Comparison of ENCODE assay signal across 27 cellular contexts in genomic region chr2:172949522-172949921, GRCh38.
DNase-seq lines count a peak whose midpoint lies in the region; ATAC-seq, FAIRE-seq and TF ChIP-seq lines count a peak whose summit lies in the region.
"Had no signal": no experiment of that assay in that cellular context is flagged by ENCODE, and none has a peak within 500 bp of the region (broad histone marks: within the 10 kb centered on the region; RNA-seq: fewer than 3 reads in every experiment).

No MANE protein-coding gene starts in this region.

- TF ChIP-seq POLR2A in HepG2 (IDR thresholded peaks at IDR 0.05; ENCODE audit: insufficient read depth in 1 of 2, low read depth in 2 of 2, low read length in 2 of 2) (no peak), right lobe of liver (IDR thresholded peaks at IDR 0.05) (peak; percentile 59), erythroblast (IDR thresholded peaks at IDR 0.05; ENCODE audit: low read length) (no peak)

- peaks cover 2 to 17% (median 12%) of the 10 kb centered on the region in 4 donors for H3K4me1 ChIP-seq in liver (ENCODE audit: control insufficient read depth in 4 of 4, insufficient read depth in 4 of 4, low read length in 3 of 4)
- 0 out of 2 replicates have a peak, but pooled peaks cover 9% of the 10 kb centered on the region for H3K4me1 ChIP-seq in HepG2 (ENCODE audit: insufficient read depth, low read length)
- H3K4me1 ChIP-seq in right lobe of liver, result peaks cover 0 to 33% (median 15%) of the 10 kb centered on the region in 4 donors
- H3K4me1 ChIP-seq in mucosa of descending colon (ENCODE audit: low read depth), result peaks cover 3% of the 10 kb centered on the region
- no peaks in the 10 kb centered on the region for H3K4me1 ChIP-seq in small intestine (ENCODE audit: control insufficient read depth in 2 of 2, insufficient read depth in 1 of 2, low read depth in 1 of 2, low read length in 1 of 2)
- H3K4me1 ChIP-seq: A549, BE2C had no signal

- H3K79me2 ChIP-seq in HepG2 (ENCODE audit: insufficient read depth, low read length), result no peaks in the 10 kb centered on the region

- H2AFZ ChIP-seq in HepG2 (ENCODE audit: low read length), result no peak overlapping the region

- H3K4me3 ChIP-seq in liver (ENCODE audit: low read depth in 1 of 3, low read length in 3 of 3), result no peak overlapping the region
- H3K4me3 ChIP-seq in HepG2 (replicated peaks in 1 of 3; ENCODE audit: insufficient read depth in 1 of 3, low read depth in 2 of 3, low read length in 3 of 3), result no peak overlapping the region
- no peak overlapping the region for H3K4me3 ChIP-seq in right lobe of liver
- no peak overlapping the region for H3K4me3 ChIP-seq in mucosa of descending colon
- no peak overlapping the region for H3K4me3 ChIP-seq in small intestine (ENCODE audit: low read depth in 1 of 2, low read length in 2 of 2)
- H3K4me3 ChIP-seq: A549, BLaER1, GM12878 had no signal

- CTCF ChIA-PET in HepG2 (lab: Yijun Ruan, JAX; ENCODE audit: low intra/inter-chr PET ratio, low total read pairs), result no interaction called here

- FAIRE-seq in HepG2 (lab: Jason Lieb, UNC) (no peak), small intestine (lab: Jason Lieb, UNC) (peak; percentile 51)
- FAIRE-seq: A549, D721Med, GM12878, GM12892, GM18507 had no signal

- H3K4me2 ChIP-seq in HepG2 (ENCODE audit: low read depth, low read length), result no peak overlapping the region
- H3K4me2 ChIP-seq: A549, BLaER1 had no signal

- intact Hi-C loops in HepG2 (cut with micrococcal nuclease; ENCODE audit: unreplicated experiment), result no loop called here
- intact Hi-C loops in right lobe of liver (cut with DNase I), result no loop called here
- intact Hi-C loops in mucosa of descending colon (cut with DNase I, micrococcal nuclease), result no loop called here

- peak overlapping the region; percentile 84 to 89 for H3K27ac ChIP-seq in liver (ENCODE audit: low read depth in 1 of 2, low read length in 2 of 2)
- H3K27ac ChIP-seq in HepG2 (ENCODE audit: extremely low read length, insufficient read depth, low read length), result no peak overlapping the region
- peak overlapping the region; percentile 48 to 88 (median 62) for H3K27ac ChIP-seq in right lobe of liver
- H3K27ac ChIP-seq in small intestine (ENCODE audit: low read depth in 1 of 2, low read length in 1 of 2), result no peak overlapping the region
- H3K27ac ChIP-seq: 22Rv1, A549, BLaER1 had no signal

- TF ChIP-seq RAD21 in liver (IDR thresholded peaks at IDR 0.05) (peak; percentile 8 to 13), HepG2 (CRISPR knock-in tag; IDR thresholded peaks at IDR 0.05) (no peak)

- ATAC-seq in HepG2 (no peak), right lobe of liver (peak; percentile 83 to 88 (median 86)), mucosa of descending colon (peak; percentile 36), SK-N-SH treated with all-trans-retinoic acid at 6 μM for 48 hours (no peak)
- ATAC-seq: A549; CD8-positive, alpha-beta T cell; GM12878 had no signal

- H3K9me3 ChIP-seq in liver (ENCODE audit: control insufficient read depth in 4 of 4, low read length in 3 of 4) (no peaks in the 10 kb centered on the region), HepG2 (ENCODE audit: low read length) (no peaks in the 10 kb centered on the region), right lobe of liver (no peaks in the 10 kb centered on the region), mucosa of descending colon (no peaks in the 10 kb centered on the region), small intestine (ENCODE audit: control insufficient read depth, low read depth) (no peaks in the 10 kb centered on the region)
- H3K9me3 ChIP-seq: A549, BE2C, Caco-2 had no signal

- H4K20me1 ChIP-seq in HepG2 (ENCODE audit: insufficient read depth, low read length), result no peaks in the 10 kb centered on the region
- H4K20me1 ChIP-seq: BLaER1 had no signal

- BruUV-seq in HepG2 (replicated peaks; lab: Mats Ljungman, UMichigan), result no TSS peak

- no peaks in the 10 kb centered on the region for H3K27me3 ChIP-seq in liver (ENCODE audit: control insufficient read depth in 4 of 4, insufficient read depth in 4 of 4, low read length in 3 of 4)
- no peaks in the 10 kb centered on the region for H3K27me3 ChIP-seq in HepG2 (ENCODE audit: control insufficient read depth in 1 of 2, insufficient read depth in 2 of 2, low read length in 2 of 2)
- no peaks in the 10 kb centered on the region for H3K27me3 ChIP-seq in right lobe of liver
- H3K27me3 ChIP-seq in small intestine (ENCODE audit: control insufficient read depth in 2 of 2, insufficient read depth in 2 of 2, low read length in 2 of 2), result no peaks in the 10 kb centered on the region
- H3K27me3 ChIP-seq: BE2C, BLaER1 had no signal

- TF ChIP-seq EP300 in HepG2 (IDR thresholded peaks at IDR 0.05; ENCODE audit: low read depth in 2 of 2, low read length in 2 of 2) (no peak), HepG2 (CRISPR knock-in tag; IDR thresholded peaks at IDR 0.05; ENCODE audit: borderline replicate concordance) (no peak)

- TF ChIP-seq CTCF in liver (IDR thresholded peaks at IDR 0.05; ENCODE audit: low read depth, low read length, missing input control) (no peak), HepG2 (CRISPR knock-in tag; IDR thresholded peaks at IDR 0.05) (no peak), right lobe of liver (IDR thresholded peaks at IDR 0.05) (no peak), mucosa of descending colon (IDR thresholded peaks at IDR 0.05) (no peak)

- POLR2A ChIA-PET in HepG2 (lab: Yijun Ruan, JAX), result no interaction called here

- DNase-seq in HepG2 (ENCODE audit: low spot score) (no peak), right lobe of liver (no peak), mucosa of descending colon (no peak), small intestine (no peak), AG20443 (ENCODE audit: low spot score) (no peak), erythroblast (lab: John Stamatoyannopoulos, UW) (no peak)
- DNase-seq: BE2C; C1 segment of cervical spinal cord; Caco-2; Calu3; CD4-positive, alpha-beta T cell; CD8-positive, alpha-beta T cell; DMS153; DMS53; DMS79; DND-41; EL; GDM1 had no signal

- peak overlapping the region in 1 of 2 donors; percentile 9 for H3K9ac ChIP-seq in liver (ENCODE audit: low read depth in 1 of 2, low read length in 2 of 2)
- H3K9ac ChIP-seq in HepG2 (ENCODE audit: insufficient read depth, low read depth, low read length), result no peak overlapping the region
- H3K9ac ChIP-seq: BLaER1 had no signal

- in situ Hi-C loops in HepG2 (cut with HindIII; ENCODE audit: extremely low pct_ligation_motif_present, low pct_unique_long_range_greater_than_20kb), result no loop called here

- H3K36me3 ChIP-seq in liver (ENCODE audit: control insufficient read depth in 4 of 4, insufficient read depth in 3 of 4, low read depth in 1 of 4, low read length in 3 of 4), result no peaks in the 10 kb centered on the region
- no peaks in the 10 kb centered on the region for H3K36me3 ChIP-seq in HepG2 (replicated peaks in 1 of 2; ENCODE audit: control insufficient read depth in 1 of 2, insufficient read depth in 2 of 2, low read length in 2 of 2)
- H3K36me3 ChIP-seq in right lobe of liver, result no peaks in the 10 kb centered on the region
- H3K36me3 ChIP-seq in mucosa of descending colon (ENCODE audit: low read depth), result no peaks in the 10 kb centered on the region
- no peaks in the 10 kb centered on the region for H3K36me3 ChIP-seq in small intestine (ENCODE audit: control insufficient read depth in 2 of 2, insufficient read depth in 2 of 2, low read length in 2 of 2)
- H3K36me3 ChIP-seq: BE2C, BLaER1 had no signal

TF ChIP-seq in liver, 16 proteins besides CTCF, POLR2A, EP300 and RAD21 (continues in another document):
- peak; percentile 80 for TF ChIP-seq ZBTB33 (IDR thresholded peaks at IDR 0.05)

TF ChIP-seq in HepG2, 621 proteins besides CTCF, POLR2A, EP300 and RAD21 (continues in another document):
- TF ChIP-seq GLMP (CRISPR knock-in tag; IDR thresholded peaks at IDR 0.05; ENCODE audit: borderline replicate concordance) (no peak), ZNF232 (CRISPR knock-in tag; IDR thresholded peaks at IDR 0.05; ENCODE audit: borderline replicate concordance) (no peak), ZNF576 (CRISPR knock-in tag; IDR thresholded peaks at IDR 0.05) (no peak), ARNT2 (CRISPR knock-in tag; IDR thresholded peaks at IDR 0.05; ENCODE audit: low read depth) (no peak), ZNF792 (CRISPR knock-in tag; IDR thresholded peaks at IDR 0.05) (no peak)

TF ChIP-seq in SK-N-SH treated with all-trans-retinoic acid at 6 μM for 48 hours, 23 proteins besides CTCF, POLR2A, EP300 and RAD21:
- TF ChIP-seq RARB (CRISPR knock-in tag; IDR thresholded peaks at IDR 0.05), result no peak
- TF ChIP-seq TOX (CRISPR knock-in tag; IDR thresholded peaks at IDR 0.05; ENCODE audit: borderline replicate concordance), result no peak
- no peak for TF ChIP-seq POU6F1 (CRISPR knock-in tag; IDR thresholded peaks at IDR 0.05; ENCODE audit: borderline replicate concordance, low read depth)
- no peak for TF ChIP-seq TCF4 (CRISPR knock-in tag; IDR thresholded peaks at IDR 0.05; ENCODE audit: borderline replicate concordance)
- no peak for TF ChIP-seq ZNF8 (CRISPR knock-in tag; IDR thresholded peaks at IDR 0.05)
- TF ChIP-seq ZC3H10 (CRISPR knock-in tag; IDR thresholded peaks at IDR 0.05), result no peak
- no peak for TF ChIP-seq OSR1 (CRISPR knock-in tag; IDR thresholded peaks at IDR 0.05)
- no peak for TF ChIP-seq ZFP30 (CRISPR knock-in tag; IDR thresholded peaks at IDR 0.05)

Comparison
In these comparisons a context has a peak if more than half of its experiments do, and no peak if none do; other contexts are left out.
1. H3K27ac ChIP-seq: peak in liver (2 of 2) and right lobe of liver (3 of 3); none in HepG2 (single experiment) and small intestine (0 of 2).
2. ATAC-seq: peak in right lobe of liver (4 of 4) and mucosa of descending colon (single experiment); none in HepG2 (single experiment) and SK-N-SH treated with all-trans-retinoic acid at 6 μM for 48 hours (single experiment).